Comparison of ENCODE assay signal across 22 cellular contexts in genomic region chr2:177193240-177193639, GRCh38. TPM values are rescaled to one million over a fixed set of nuclear protein-coding genes. Genes with fewer than 3 reads are reported as not detected.
DNase-seq lines count a peak whose midpoint lies in the region; ATAC-seq lines count a peak whose summit lies in the region.
"Had no signal": no experiment of that assay in that cellular context is flagged by ENCODE, and none has a peak within 500 bp of the region (broad histone marks: within the 10 kb centered on the region; RNA-seq: fewer than 3 reads in every experiment).

No MANE protein-coding gene starts in this region.

- peak overlapping the region in 5 of 8 donors; percentile 0 to 61 (median 56) for H3K27ac Mint-ChIP-seq in CD8-positive, alpha-beta memory T cell
- H3K27ac Mint-ChIP-seq: activated naive CD4-positive, alpha-beta T cell treated with anti-CD3 and anti-CD28 coated beads for 36 hours; memory B cell; naive B cell had no signal

- peaks cover 0 to 4% (median 2%) of the 10 kb centered on the region in 3 donors for H3K4me1 Mint-ChIP-seq in CD8-positive, alpha-beta memory T cell
- H3K4me1 Mint-ChIP-seq: memory B cell, naive B cell had no signal

- H3K4me3 Mint-ChIP-seq in CD8-positive, alpha-beta memory T cell, result peak overlapping the region in 3 of 7 donors; percentile 30 to 57 (median 48)
- H3K4me3 Mint-ChIP-seq: activated naive CD4-positive, alpha-beta T cell treated with anti-CD3 and anti-CD28 coated beads for 36 hours; memory B cell; naive B cell had no signal

- H3K4me1 ChIP-seq in CD8-positive, alpha-beta memory T cell (ENCODE audit: insufficient read depth, low read length), result no peaks in the 10 kb centered on the region
- H3K4me1 ChIP-seq: ascending aorta had no signal

- no peaks in the 10 kb centered on the region for H3K9me3 ChIP-seq in CD8-positive, alpha-beta memory T cell (ENCODE audit: low read length)
- H3K9me3 ChIP-seq: ascending aorta had no signal

- POLR2A ChIA-PET in CD8-positive, alpha-beta memory T cell (lab: Charles Lee), result no interaction called here

- no peaks in the 10 kb centered on the region for H3K36me3 Mint-ChIP-seq in CD8-positive, alpha-beta memory T cell
- H3K36me3 Mint-ChIP-seq: memory B cell, naive B cell had no signal

- DNase-seq in CD8-positive, alpha-beta memory T cell, result no peak
- DNase-seq in SW480 (ENCODE audit: low spot score) (no peak), NCI-H146 (lab: John Stamatoyannopoulos, UW) (no peak), GF-D8 (lab: John Stamatoyannopoulos, UW) (no peak)
- DNase-seq: activated CD4-positive, alpha-beta T cell treated with anti-CD3 and anti-CD28 coated beads for 48 hours; activated naive CD4-positive, alpha-beta T cell treated with anti-CD3 and anti-CD28 coated beads for 36 hours; C1 segment of cervical spinal cord; effector CD4-positive, alpha-beta T cell; H7; Kasumi-1; kidney glomerular epithelial cell; naive B cell; NCI-H1417; NCI-H524 treated with DMSO at 0.1 percent for 48 hours; right cardiac atrium; Right ventricle myocardium superior had no signal

- no peaks in the 10 kb centered on the region for H3K36me3 ChIP-seq in CD8-positive, alpha-beta memory T cell (ENCODE audit: insufficient read depth, low read length)
- H3K36me3 ChIP-seq: ascending aorta had no signal

- H3K27me3 Mint-ChIP-seq in CD8-positive, alpha-beta memory T cell, result no peaks in the 10 kb centered on the region
- H3K27me3 Mint-ChIP-seq: memory B cell, naive B cell had no signal

- H3K9me3 Mint-ChIP-seq in CD8-positive, alpha-beta memory T cell, result no peaks in the 10 kb centered on the region
- H3K9me3 Mint-ChIP-seq: activated naive CD4-positive, alpha-beta T cell treated with anti-CD3 and anti-CD28 coated beads for 36 hours; memory B cell; naive B cell had no signal

- peak; percentile 68 for ATAC-seq in GM18868 (IDR thresholded peaks at IDR 0.05; ENCODE audit: unreplicated experiment)
- peak; percentile 59 for ATAC-seq in GM21576 (IDR thresholded peaks at IDR 0.05; ENCODE audit: unreplicated experiment)
- peak; percentile 79 for ATAC-seq in HG03432 (IDR thresholded peaks at IDR 0.05; ENCODE audit: unreplicated experiment)
- ATAC-seq in GM21737 (IDR thresholded peaks at IDR 0.05; ENCODE audit: unreplicated experiment), result no peak
- ATAC-seq: right cardiac atrium had no signal

- no peaks in the 10 kb centered on the region for H3K27me3 ChIP-seq in CD8-positive, alpha-beta memory T cell (ENCODE audit: insufficient read depth, low read length, poor library complexity, severe bottlenecking)
- H3K27me3 ChIP-seq: ascending aorta had no signal

- no peak overlapping the region for H3K4me3 ChIP-seq in CD8-positive, alpha-beta memory T cell (ENCODE audit: low read length)
- H3K4me3 ChIP-seq: ascending aorta had no signal

- CTCF ChIA-PET in CD8-positive, alpha-beta memory T cell (lab: Charles Lee), result no interaction called here

- no peak overlapping the region for H3K27ac ChIP-seq in CD8-positive, alpha-beta memory T cell (ENCODE audit: low read depth, low read length)
- H3K27ac ChIP-seq: ascending aorta had no signal

RNA-seq across cellular contexts. Expression of gene HNRNPA3, which starts 19.4 kb away (rescaled TPM):
- 100 to 1,000 TPM; 203 to 216 TPM for total RNA-seq in CD8-positive, alpha-beta memory T cell
- 58.3 TPM for polyA plus RNA-seq in CD8-positive, alpha-beta memory T cell
